Comparison of ENCODE assay signal across 8 cellular contexts in genomic region chr13:108227651-108228272, GRCh38. TPM values are rescaled to one million over a fixed set of nuclear protein-coding genes. Genes with fewer than 3 reads are reported as not detected.
DNase-seq lines count a peak whose midpoint lies in the region; ATAC-seq and TF ChIP-seq lines count a peak whose summit lies in the region.

No MANE protein-coding gene starts in this region.

- no peak overlapping the region for H3K27ac ChIP-seq in ovary

- no peaks in the 10 kb centered on the region for H3K27me3 Mint-ChIP-seq in endothelial cell (ENCODE audit: unreplicated experiment)

- H3K4me3 Mint-ChIP-seq in endothelial cell (ENCODE audit: unreplicated experiment): no peak overlapping the region

- no peaks in the 10 kb centered on the region for H3K9me3 Mint-ChIP-seq in endothelial cell (ENCODE audit: unreplicated experiment)

- no peak for TF ChIP-seq POLR2A in ovary (IDR thresholded peaks at IDR 0.05)

- 72 to 81% (median 78%) methylated on average over 1 of the region's 1 CpG for WGBS in ovary, 3 donors

- H3K36me3 ChIP-seq in ovary: no peaks in the 10 kb centered on the region

- H3K9me3 ChIP-seq in ovary: no peaks in the 10 kb centered on the region

- intact Hi-C loops in ovary (cut with DNase I): no loop called here

- TF ChIP-seq EP300 in ovary (IDR thresholded peaks at IDR 0.05): no peak

- peak; percentile 51 for TF ChIP-seq CTCF in HFF-Myc (IDR thresholded peaks at IDR 0.05; ENCODE audit: low read depth, low read length, missing control alignments)
- peak; percentile 93 for TF ChIP-seq CTCF in endothelial cell (IDR thresholded peaks at IDR 0.05; ENCODE audit: unreplicated experiment)
- peak; percentile 42 to 53 (median 49) for TF ChIP-seq CTCF in ovary (IDR thresholded peaks at IDR 0.05)

- no peaks in the 10 kb centered on the region for H3K36me3 Mint-ChIP-seq in endothelial cell (ENCODE audit: low read depth, unreplicated experiment)

- no peak overlapping the region for H3K27ac Mint-ChIP-seq in endothelial cell (ENCODE audit: unreplicated experiment)

- no peak for ATAC-seq in HG03521 (IDR thresholded peaks at IDR 0.05; ENCODE audit: unreplicated experiment)

- no peaks in the 10 kb centered on the region for H3K27me3 ChIP-seq in ovary

- H3K4me1 ChIP-seq in ovary (ENCODE audit: insufficient read depth): peaks cover 2% of the 10 kb centered on the region

- DNase-seq in NCI-H82 (lab: John Stamatoyannopoulos, UW): peak; percentile 36
- DNase-seq in NCI-H82 treated with DMSO at 0.1 percent for 48 hours (lab: John Stamatoyannopoulos, UW; ENCODE audit: unreplicated experiment): no peak
- DNase-seq in HFF-Myc (ENCODE audit: extremely low read depth, low read depth): peak; percentile 30
- DNase-seq in RPMI7951 (ENCODE audit: low read depth): peak; percentile 23
- peak; percentile 46 for DNase-seq in endothelial cell (ENCODE audit: low spot score)
- no peak for DNase-seq in ovary
- no peak for DNase-seq in GOT3 (lab: John Stamatoyannopoulos, UW)

- no peak overlapping the region for H3K4me3 ChIP-seq in HFF-Myc (replicated peaks; ENCODE audit: low read depth, low read length)
- H3K4me3 ChIP-seq in ovary: no peak overlapping the region

- no peaks in the 10 kb centered on the region for H3K4me1 Mint-ChIP-seq in endothelial cell (ENCODE audit: unreplicated experiment)

RNA-seq across cellular contexts. Expression of gene ABHD13, which starts 9.6 kb away (rescaled TPM):
- 6.9 and 8.3 TPM in 2 replicates for total RNA-seq in RPMI7951 (2014; rRNA removed; shearing (Covaris generic))
- total RNA-seq in endothelial cell (ENCODE audit: unreplicated experiment) (8.5 TPM), ovary (10 to 100 TPM in 1 of 7 donors, 1 to 10 TPM in 6; 7.2 to 13.7 (median 9.4) TPM)
- polyA plus RNA-seq in ovary: 1 to 10 TPM; 6.0 to 6.3 TPM

RNA-seq across cellular contexts. Expression of gene LIG4, which starts 12.4 kb away (rescaled TPM):
- 7.9 and 8.3 TPM in 2 replicates for total RNA-seq in RPMI7951 (2014; rRNA removed; shearing (Covaris generic))
- total RNA-seq in endothelial cell (ENCODE audit: unreplicated experiment): 12.5 TPM
- 1 to 10 TPM; 4.3 to 7.2 (median 5.1) TPM for total RNA-seq in ovary
- 1 to 10 TPM; 3.5 to 6.6 TPM for polyA plus RNA-seq in ovary

RNA-seq across cellular contexts. Expression of gene TNFSF13B, which starts 41.8 kb away (rescaled TPM):
- 1.6 and 2.8 TPM in 2 replicates for total RNA-seq in RPMI7951 (2014; rRNA removed; shearing (Covaris generic))
- 1.8 TPM for total RNA-seq in endothelial cell (ENCODE audit: unreplicated experiment)
- 1 to 10 TPM in 5 of 7 donors, under 1 TPM in 2; 0.88 to 3.4 (median 1.5) TPM for total RNA-seq in ovary
- 1 to 10 TPM; 1.9 to 5.9 TPM for polyA plus RNA-seq in ovary

Comparison
In these comparisons a context has a peak if more than half of its experiments do, and no peak if none do; other contexts are left out.
1. DNase-seq: peak in NCI-H82 (single experiment), HFF-Myc (single experiment), RPMI7951 (single experiment) and endothelial cell (single experiment); none in NCI-H82 treated with DMSO at 0.1 percent for 48 hours (single experiment), ovary (0 of 5) and GOT3 (single experiment).
2. Peak in every context shown above with its lines, with median percentiles within 50 percentile points of each other: CTCF ChIP-seq.